In genomic region chr2:19874726-19875125, GRCh38 we compare ENCODE assay signal across 19 cellular contexts.
DNase-seq lines count a peak whose midpoint lies in the region; TF ChIP-seq lines count a peak whose summit lies in the region.
"Had no signal": no experiment of that assay in that cellular context is flagged by ENCODE, and none has a peak within 500 bp of the region (broad histone marks: within the 10 kb centered on the region; RNA-seq: fewer than 3 reads in every experiment).

No MANE protein-coding gene starts in this region.

- no peak overlapping the region for H2AFZ ChIP-seq in parathyroid adenoma
- H2AFZ ChIP-seq: GM23248 had no signal

- H3K9ac ChIP-seq in parathyroid adenoma = no peak overlapping the region
- H3K9ac ChIP-seq: BLaER1 treated with 17β-estradiol and CSF1 and Interleukin-3, amounts not matched to agents 10 nM and 100 nM; GM23248 had no signal

- DNase-seq in activated effector memory CD4-positive, alpha-beta T cell treated with anti-CD3 and anti-CD28 coated beads, Interleukin-2, amount 50 U/mL, for 16 hours = peak; percentile 49
- DNase-seq in activated effector memory CD4-positive, alpha-beta T cell treated with Interleukin-2 at 50 U/mL for 16 hours = no peak
- DNase-seq in ecto neural progenitor cell (ENCODE audit: low spot score) (peak; percentile 38), GM13976 (ENCODE audit: low spot score) (no peak), RKO (ENCODE audit: low spot score) (no peak)
- DNase-seq in stimulated activated CD4-positive, alpha-beta T cell treated with anti-CD3 and anti-CD28 coated beads, Interleukin-4, amount 100 ng/mL, for 1 hour = no peak
- DNase-seq: AML-193; CD4-positive, alpha-beta T cell; GM23248; H7; MG63; NCI-H2029; NCI-H446; NCI-H524 treated with DMSO at 0.1 percent for 48 hours; NCI-H774; SHP77 treated with DMSO at 0.1 percent for 48 hours had no signal

- no peaks in the 10 kb centered on the region for H3K27me3 ChIP-seq in parathyroid adenoma (ENCODE audit: control insufficient read depth, insufficient read depth, low read length)
- H3K27me3 ChIP-seq: MG63 had no signal

- no peak overlapping the region for H3K4me3 ChIP-seq in parathyroid adenoma (ENCODE audit: low read depth, low read length)
- H3K4me3 ChIP-seq: BLaER1 treated with 17β-estradiol and CSF1 and Interleukin-3, amounts not matched to agents 10 nM and 100 nM; GM23248; K562; MG63 had no signal

- in situ Hi-C loops in GM13976 (cut with MboI; ENCODE audit: low sequenced_read_pairs, unreplicated experiment) = loop anchor here (25.0 kb wide), 2 partner anchors 1112 to 1337 kb away; no protein-coding TSS in a partner anchor

- H3K9me3 ChIP-seq in parathyroid adenoma (ENCODE audit: control insufficient read depth, low read length) = no peaks in the 10 kb centered on the region
- H3K9me3 ChIP-seq: BLaER1 treated with 17β-estradiol and CSF1 and Interleukin-3, amounts not matched to agents 10 nM and 100 nM; MG63 had no signal

- H3K27ac ChIP-seq in parathyroid adenoma = no peak overlapping the region
- H3K27ac ChIP-seq: BLaER1 treated with 17β-estradiol and CSF1 and Interleukin-3, amounts not matched to agents 10 nM and 100 nM; GM23248 had no signal

- H3K36me3 ChIP-seq in parathyroid adenoma (ENCODE audit: control insufficient read depth, insufficient read depth, low read length) = no peaks in the 10 kb centered on the region
- H3K36me3 ChIP-seq: BLaER1 treated with 17β-estradiol and CSF1 and Interleukin-3, amounts not matched to agents 10 nM and 100 nM; MG63 had no signal

- no peak for TF ChIP-seq CTCF in parathyroid adenoma (IDR thresholded peaks at IDR 0.05)
- no peak for TF ChIP-seq CTCF in GM13976 (IDR thresholded peaks at IDR 0.05; ENCODE audit: borderline replicate concordance, control extremely low read depth, extremely low read depth, insufficient read depth, missing control alignments)

- no peaks in the 10 kb centered on the region for H3K4me1 ChIP-seq in parathyroid adenoma

- H3K79me2 ChIP-seq in parathyroid adenoma = no peaks in the 10 kb centered on the region

- peak overlapping the region; percentile 25 for H3K4me2 ChIP-seq in parathyroid adenoma (ENCODE audit: low read length)
- H3K4me2 ChIP-seq: BLaER1 treated with 17β-estradiol and CSF1 and Interleukin-3, amounts not matched to agents 10 nM and 100 nM had no signal

Comparison
In these comparisons a context has a peak if more than half of its experiments do, and no peak if none do; other contexts are left out.
1. DNase-seq: peak in activated effector memory CD4-positive, alpha-beta T cell treated with anti-CD3 and anti-CD28 coated beads, Interleukin-2, amount 50 U/mL, for 16 hours (single experiment) and ecto neural progenitor cell (single experiment); none in activated effector memory CD4-positive, alpha-beta T cell treated with Interleukin-2 at 50 U/mL for 16 hours (single experiment), stimulated activated CD4-positive, alpha-beta T cell treated with anti-CD3 and anti-CD28 coated beads, Interleukin-4, amount 100 ng/mL, for 1 hour (single experiment), GM13976 (single experiment) and RKO (single experiment).